ENCODE assay signal across 19 cellular contexts in the genomic region with DNA sequence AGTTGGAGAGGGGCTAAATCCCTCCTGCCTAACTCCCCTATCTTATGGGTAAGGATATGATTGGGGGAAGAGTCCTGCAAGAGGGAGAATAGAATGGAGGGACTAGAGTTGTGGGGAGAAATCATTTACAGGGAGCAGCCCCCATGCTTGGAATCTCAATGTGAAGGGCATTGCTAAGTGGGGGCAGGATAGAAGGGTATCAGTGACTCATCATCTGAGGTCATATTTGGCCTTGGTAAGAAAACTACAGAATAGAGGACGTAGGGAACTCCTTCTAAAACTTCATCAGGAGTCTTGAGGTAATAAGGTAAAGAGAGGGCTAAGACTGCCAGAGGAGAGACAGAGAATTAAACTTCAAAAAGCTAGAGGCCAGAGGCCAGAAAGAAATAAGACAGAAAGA. TPM values are rescaled to one million over a fixed set of nuclear protein-coding genes. Genes with fewer than 3 reads are reported as not detected.
DNase-seq lines count a peak whose midpoint lies in the region; ATAC-seq and TF ChIP-seq lines count a peak whose summit lies in the region.
"Had no signal": no experiment of that assay in that cellular context is flagged by ENCODE, and none has a peak within 500 bp of the region (broad histone marks: within the 10 kb centered on the region; RNA-seq: fewer than 3 reads in every experiment).

No MANE protein-coding gene starts in this region.

- H3K9me3 ChIP-seq in CD8-positive, alpha-beta memory T cell (ENCODE audit: low read length) = no peaks in the 10 kb centered on the region
- no peaks in the 10 kb centered on the region for H3K9me3 ChIP-seq in psoas muscle
- H3K9me3 ChIP-seq: BE2C had no signal

- POLR2A ChIA-PET in CD8-positive, alpha-beta memory T cell (lab: Charles Lee) = no interaction called here

- peak; percentile 2 for ATAC-seq in left lobe of liver
- peak; percentile 45 to 72 (median 48) for ATAC-seq in psoas muscle
- no peak for ATAC-seq in sciatic nerve
- ATAC-seq in HG02981 (IDR thresholded peaks at IDR 0.05; ENCODE audit: unreplicated experiment) = no peak

- peaks cover 0 to 4% (median 0%) of the 10 kb centered on the region in 3 donors for H3K36me3 Mint-ChIP-seq in CD8-positive, alpha-beta memory T cell

- TF ChIP-seq CTCF in psoas muscle (IDR thresholded peaks at IDR 0.05) = no peak

- H3K27ac Mint-ChIP-seq in CD8-positive, alpha-beta memory T cell = peak overlapping the region in 1 of 8 donors; percentile 8
- H3K27ac Mint-ChIP-seq: CD4-positive, alpha-beta T cell had no signal

- H3K4me1 ChIP-seq in CD8-positive, alpha-beta memory T cell (ENCODE audit: insufficient read depth, low read length) = peaks cover 8% of the 10 kb centered on the region
- peaks cover 36% of the 10 kb centered on the region for H3K4me1 ChIP-seq in psoas muscle
- H3K4me1 ChIP-seq: BE2C had no signal

- H3K9me3 Mint-ChIP-seq in CD8-positive, alpha-beta memory T cell = no peaks in the 10 kb centered on the region
- H3K9me3 Mint-ChIP-seq: CD4-positive, alpha-beta T cell had no signal

- no peak overlapping the region for H3K4me3 ChIP-seq in CD8-positive, alpha-beta memory T cell (ENCODE audit: low read length)
- H3K4me3 ChIP-seq in psoas muscle = peak overlapping the region; percentile 72
- H3K4me3 ChIP-seq: SK-N-MC had no signal

- H3K27me3 Mint-ChIP-seq in CD8-positive, alpha-beta memory T cell = peaks cover 23 to 82% of the 10 kb centered on the region in 2 donors

- no peak for DNase-seq in CD8-positive, alpha-beta memory T cell
- DNase-seq in amniotic epithelial cell (ENCODE audit: low read depth) = peak; percentile 32
- no peak for DNase-seq in left lobe of liver (ENCODE audit: low spot score)
- DNase-seq in psoas muscle = no peak
- no peak for DNase-seq in sciatic nerve (ENCODE audit: low spot score)
- DNase-seq in activated CD4-positive, alpha-beta T cell treated with anti-CD3 and anti-CD28 coated beads, Interleukin-2, amount 50 U/mL, for 4 hours = no peak
- no peak for DNase-seq in activated CD4-positive, alpha-beta T cell treated with anti-CD3 and anti-CD28 coated beads, Interleukin-2, amount 50 U/mL, for 48 hours
- DNase-seq: BE2C; CD4-positive, alpha-beta T cell; DMS79; KG1; NCI-H1436 treated with DMSO at 0.1 percent for 48 hours; NCI-H2029 treated with DMSO at 0.1 percent for 48 hours; NCI-H2171 treated with DMSO at 0.1 percent for 48 hours; NCI-H446 treated with DMSO at 0.1 percent for 48 hours had no signal

- no peak overlapping the region for H3K4me3 Mint-ChIP-seq in CD8-positive, alpha-beta memory T cell
- H3K4me3 Mint-ChIP-seq: CD4-positive, alpha-beta T cell had no signal

- H3K4me1 Mint-ChIP-seq in CD8-positive, alpha-beta memory T cell = peaks cover 8 to 14% (median 9%) of the 10 kb centered on the region in 3 donors

- peak overlapping the region; percentile 50 for H3K27ac ChIP-seq in CD8-positive, alpha-beta memory T cell (ENCODE audit: low read depth, low read length)
- peak overlapping the region; percentile 94 for H3K27ac ChIP-seq in psoas muscle
- H3K27ac ChIP-seq: SK-N-MC had no signal

- H3K27me3 ChIP-seq in CD8-positive, alpha-beta memory T cell (ENCODE audit: insufficient read depth, low read length, poor library complexity, severe bottlenecking) = peaks cover 31% of the 10 kb centered on the region
- no peaks in the 10 kb centered on the region for H3K27me3 ChIP-seq in psoas muscle (ENCODE audit: insufficient read depth in 3 of 3, low read length in 2 of 3)

- WGBS in psoas muscle, 3 donors = 13 to 23% (median 20%) methylated on average over 1 of the region's 1 CpG

- CTCF ChIA-PET in CD8-positive, alpha-beta memory T cell (lab: Charles Lee) = interaction anchor here (0.7 to 1.7 kb wide), 6 partner anchors 17 to 175 kb away, joined by 3 to 5 read pairs (median 3); a partner anchor contains a TSS

- intact Hi-C loops in psoas muscle (cut with DNase I) = no loop called here
- intact Hi-C loops in sciatic nerve (cut with DNase I) = no loop called here

- H3K36me3 ChIP-seq in CD8-positive, alpha-beta memory T cell (ENCODE audit: insufficient read depth, low read length) = no peaks in the 10 kb centered on the region
- H3K36me3 ChIP-seq in psoas muscle (ENCODE audit: insufficient read depth in 1 of 2, low read depth in 1 of 2) = peaks cover 0 to 14% of the 10 kb centered on the region in 2 donors
- H3K36me3 ChIP-seq: BE2C had no signal

RNA-seq across cellular contexts. Expression of a gene that starts 0.5 kb away (rescaled TPM):
- total RNA-seq in CD8-positive, alpha-beta memory T cell = not detected
- polyA plus RNA-seq in CD8-positive, alpha-beta memory T cell = not detected
- 110 TPM for total RNA-seq in left lobe of liver
- total RNA-seq in psoas muscle = 100 to 1,000 TPM; 240 to 354 (median 317) TPM
- polyA plus RNA-seq in psoas muscle = 100 to 1,000 TPM in 2 of 3 donors, 10 to 100 TPM in 1; 38.1 to 314 (median 168) TPM
- total RNA-seq in sciatic nerve = not detected
- total RNA-seq: CD4-positive, alpha-beta T cell; G401 had no signal
- polyA plus RNA-seq: AG04450 had no signal

RNA-seq across cellular contexts. Expression of a gene that starts 24.7 kb away (rescaled TPM):
- total RNA-seq in CD8-positive, alpha-beta memory T cell = 100 to 1,000 TPM; 167 to 170 TPM
- 4,579 TPM for polyA plus RNA-seq in CD8-positive, alpha-beta memory T cell
- total RNA-seq in left lobe of liver (66.5 TPM), psoas muscle (1,000 to 10,000 TPM in 3 of 4 donors, 100 to 1,000 TPM in 1; 887 to 2,747 (median 1,374) TPM), sciatic nerve (609 TPM)
- polyA plus RNA-seq in psoas muscle = 1,000 to 10,000 TPM; 1,253 to 1,929 (median 1,863) TPM

RNA-seq across cellular contexts. Expression of a gene that starts 56.6 kb away (rescaled TPM):
- 10 to 100 TPM; 21.6 to 22.8 TPM for total RNA-seq in CD8-positive, alpha-beta memory T cell
- 103 TPM for polyA plus RNA-seq in CD8-positive, alpha-beta memory T cell
- total RNA-seq in left lobe of liver (14.2 TPM), psoas muscle (10 to 100 TPM; 30.5 to 62.5 (median 48.9) TPM), sciatic nerve (22.3 TPM)
- polyA plus RNA-seq in psoas muscle = 100 to 1,000 TPM in 1 of 3 donors, 10 to 100 TPM in 2; 59.9 to 139 (median 98.1) TPM

RNA-seq across cellular contexts. Expression of a gene that starts 56.7 kb away (rescaled TPM):
- total RNA-seq in CD8-positive, alpha-beta memory T cell = 1 to 10 TPM; 6.9 to 8.7 TPM
- polyA plus RNA-seq in CD8-positive, alpha-beta memory T cell = 0.97 TPM
- total RNA-seq in left lobe of liver = 0.65 TPM
- 10 to 100 TPM in 1 of 4 donors, 1 to 10 TPM in 2, under 1 TPM in 1; 0.42 to 12.3 (median 4.9) TPM for total RNA-seq in psoas muscle
- 10 to 100 TPM in 1 of 3 donors, 1 to 10 TPM in 2; 6.6 to 14.7 (median 7.4) TPM for polyA plus RNA-seq in psoas muscle
- 1.2 TPM for total RNA-seq in sciatic nerve

Comparison
In these comparisons a context has a peak if more than half of its experiments do, and no peak if none do; other contexts are left out.
1. ATAC-seq: peak in left lobe of liver (single experiment) and psoas muscle (4 of 4); none in sciatic nerve (single experiment) and HG02981 (single experiment).
2. RNA of a gene that starts 0.5 kb away (total RNA-seq): 240 to 354 TPM in psoas muscle and 110 TPM in left lobe of liver (single experiment); not detected in sciatic nerve (single experiment) and not detected in CD8-positive, alpha-beta memory T cell; every median in the first group is over 10 times any median in the second.